Comparison of ENCODE assay signal across 7 cellular contexts in genomic region chr10:136465-136762, GRCh38. TPM values are rescaled to one million over a fixed set of nuclear protein-coding genes. Genes with fewer than 3 reads are reported as not detected.
DNase-seq lines count a peak whose midpoint lies in the region; ATAC-seq and TF ChIP-seq lines count a peak whose summit lies in the region.

No MANE protein-coding gene starts in this region.

- TF ChIP-seq POLR2A in body of pancreas (IDR thresholded peaks at IDR 0.05): no peak

- peak overlapping the region; percentile 41 to 44 for H3K4me3 ChIP-seq in body of pancreas
- peak overlapping the region; percentile 88 for H3K4me3 ChIP-seq in lung
- peak overlapping the region; percentile 96 for H3K4me3 ChIP-seq in urinary bladder (ENCODE audit: low read depth, low read length)

- H3K27me3 ChIP-seq in body of pancreas (no peaks in the 10 kb centered on the region), lung (ENCODE audit: control insufficient read depth, insufficient read depth) (no peaks in the 10 kb centered on the region)

- ATAC-seq in GM19395 (IDR thresholded peaks at IDR 0.05; ENCODE audit: unreplicated experiment): peak; percentile 4
- peak; percentile 19 for ATAC-seq in HG03457 (IDR thresholded peaks at IDR 0.05; ENCODE audit: unreplicated experiment)
- ATAC-seq in body of pancreas: no peak
- ATAC-seq in lung (ENCODE audit: insufficient read depth, low FRiP score): no peak
- no peak for ATAC-seq in HG03108 (IDR thresholded peaks at IDR 0.05; ENCODE audit: unreplicated experiment)

- intact Hi-C loops in body of pancreas (cut with DNase I): no loop called here

- H3K27ac ChIP-seq in body of pancreas: peak overlapping the region; percentile 94 to 99 (median 97)
- H3K27ac ChIP-seq in lung (ENCODE audit: low read depth in 1 of 2, low read length in 1 of 2): peak overlapping the region; percentile 96 to 99
- H3K27ac ChIP-seq in urinary bladder (ENCODE audit: low read depth): peak overlapping the region; percentile 98

- H3K36me3 ChIP-seq in body of pancreas (replicated peaks in 1 of 2; ENCODE audit: insufficient read depth in 1 of 2, low read depth in 2 of 2) (no peaks in the 10 kb centered on the region), lung (ENCODE audit: control insufficient read depth in 2 of 2, insufficient read depth in 2 of 2, low read length in 2 of 2) (no peaks in the 10 kb centered on the region), urinary bladder (ENCODE audit: insufficient read depth) (no peaks in the 10 kb centered on the region)

- H3K4me1 ChIP-seq in body of pancreas: peaks cover 63% of the 10 kb centered on the region
- peaks cover 4 to 6% of the 10 kb centered on the region in 2 donors for H3K4me1 ChIP-seq in lung (ENCODE audit: control insufficient read depth in 2 of 2, insufficient read depth in 2 of 2, low read length in 2 of 2)
- H3K4me1 ChIP-seq in urinary bladder (ENCODE audit: insufficient read depth): no peaks in the 10 kb centered on the region

- H3K9me3 ChIP-seq in body of pancreas (no peaks in the 10 kb centered on the region), lung (ENCODE audit: control insufficient read depth in 2 of 2, insufficient read depth in 1 of 2, low read length in 1 of 2) (no peaks in the 10 kb centered on the region)

- DNase-seq in body of pancreas: no peak
- no peak for DNase-seq in lung (ENCODE audit: low spot score)
- no peak for DNase-seq in NCI-H187 treated with DMSO at 0.1 percent for 48 hours (lab: John Stamatoyannopoulos, UW)

- TF ChIP-seq CTCF in body of pancreas (IDR thresholded peaks at IDR 0.05) (no peak), lung (IDR thresholded peaks at IDR 0.05; ENCODE audit: control extremely low read depth, extremely low read depth) (no peak)

- WGBS in body of pancreas, 2 donors: 6 to 8% methylated on average over 10 of the region's 10 CpGs
- 13 to 16% methylated on average over 10 of the region's 10 CpGs for WGBS in lung, 2 donors
- WGBS in urinary bladder: 11% methylated on average over 10 of the region's 10 CpGs

RNA-seq across cellular contexts. Expression of gene ZMYND11, which starts 1.2 kb away (rescaled TPM):
- total RNA-seq in body of pancreas (10 to 100 TPM; 37.6 to 43.8 TPM), lung (10 to 100 TPM; 55.7 to 78.3 TPM), urinary bladder (114 TPM)
- polyA plus RNA-seq in lung (10 to 100 TPM; 29.5 to 30.7 TPM), urinary bladder (87.6 TPM)

Comparison
In these comparisons a context has a peak if more than half of its experiments do, and no peak if none do; other contexts are left out.
1. ATAC-seq: peak in GM19395 (single experiment) and HG03457 (single experiment); none in body of pancreas (single experiment), lung (single experiment) and HG03108 (single experiment).
2. H3K4me3 ChIP-seq: peak in every context shown above with its lines; median percentile 96 in urinary bladder; 88 in lung; 42 in body of pancreas.
3. Peak in every context shown above with its lines, with median percentiles within 50 percentile points of each other: H3K27ac ChIP-seq.